ENCODE assay signal across 1 cellular context in genomic region chr3:128725932-128726690, GRCh38.
TF ChIP-seq lines count a peak whose summit lies in the region.

TSS of gene RAB7A (plus strand) at chr3:128726183. CDS start at chr3:128795368, 69,185 bp downstream.

TF ChIP-seq in HepG2, 621 proteins besides CTCF, POLR2A, EP300 and RAD21 (continued from another document and continues in another):
- TF ChIP-seq ZNF777 (CRISPR knock-in tag; IDR thresholded peaks at IDR 0.05) (0 out of 2 replicates have a peak, but pooled peaks have one; percentile 23), MXD3 (CRISPR knock-in tag; IDR thresholded peaks at IDR 0.05) (peak; percentile 73), ZNF547 (CRISPR knock-in tag; IDR thresholded peaks at IDR 0.05) (peak; percentile 24; the same call in 1 of the 2 replicates), UBTF (CRISPR knock-in tag; IDR thresholded peaks at IDR 0.05) (peak; percentile 44; the same call in 1 of the 2 replicates), ZNF766 (CRISPR knock-in tag; IDR thresholded peaks at IDR 0.05; ENCODE audit: borderline replicate concordance) (no peak), PAXIP1 (CRISPR knock-in tag; conservative IDR thresholded peaks at IDR 0.05) (no peak; the same call in 1 of the 2 replicates), JUND (CRISPR knock-in tag; IDR thresholded peaks at IDR 0.05) (no peak; the same call in 1 of the 2 replicates), ZNF740 (CRISPR knock-in tag; IDR thresholded peaks at IDR 0.05) (peak; percentile 88; the same call in 1 of the 2 replicates), ZBTB14 (CRISPR knock-in tag; IDR thresholded peaks at IDR 0.05) (0 out of 2 replicates have a peak, but pooled peaks have one; percentile 25), ZNF883 (CRISPR knock-in tag; IDR thresholded peaks at IDR 0.05; ENCODE audit: not compliant biosample characterization) (peak; percentile 70), NRL (CRISPR knock-in tag; IDR thresholded peaks at IDR 0.05; ENCODE audit: borderline replicate concordance) (no peak), ZNF20 (CRISPR knock-in tag; IDR thresholded peaks at IDR 0.05) (no peak), REL (CRISPR knock-in tag; conservative IDR thresholded peaks at IDR 0.05) (no peak), DZIP1 (CRISPR knock-in tag; IDR thresholded peaks at IDR 0.05) (peak; percentile 53; the same call in 1 of the 2 replicates), ZSCAN30 (CRISPR knock-in tag; IDR thresholded peaks at IDR 0.05) (no peak), ZMYM4 (CRISPR knock-in tag; IDR thresholded peaks at IDR 0.05) (peak; percentile 68), ZNF574 (CRISPR knock-in tag; IDR thresholded peaks at IDR 0.05) (peak; percentile 94), FOXM1 (CRISPR knock-in tag; IDR thresholded peaks at IDR 0.05) (peak; percentile 67; the same call in 1 of the 2 replicates), CENPX (CRISPR knock-in tag; IDR thresholded peaks at IDR 0.05) (no peak), ZNF430 (CRISPR knock-in tag; IDR thresholded peaks at IDR 0.05) (peak; percentile 32; the same call in 1 of the 2 replicates), GLMP (CRISPR knock-in tag; IDR thresholded peaks at IDR 0.05; ENCODE audit: borderline replicate concordance) (no peak), SRF (IDR thresholded peaks at IDR 0.05; ENCODE audit: low read depth, low read length) (0 out of 2 replicates have a peak, but pooled peaks have one; percentile 10), AGO2 (optimal IDR thresholded peaks at IDR 0.05; ENCODE audit: low read depth, low read length) (peak; percentile 90), TERF1 (CRISPR knock-in tag; IDR thresholded peaks at IDR 0.05) (no peak), ZKSCAN5 (CRISPR knock-in tag; IDR thresholded peaks at IDR 0.05) (no peak), ZNF841 (CRISPR knock-in tag; IDR thresholded peaks at IDR 0.05; ENCODE audit: borderline replicate concordance) (no peak), ZNF432 (CRISPR knock-in tag; IDR thresholded peaks at IDR 0.05; ENCODE audit: borderline replicate concordance) (no peak), KAT8 (CRISPR knock-in tag; IDR thresholded peaks at IDR 0.05) (peak; percentile 90), RNF219 (CRISPR knock-in tag; IDR thresholded peaks at IDR 0.05) (no peak), MAFG (CRISPR knock-in tag; IDR thresholded peaks at IDR 0.05) (no peak), ZNF281 (CRISPR knock-in tag; IDR thresholded peaks at IDR 0.05; ENCODE audit: borderline replicate concordance) (peak; percentile 59; the same call in 1 of the 2 replicates), ESRRA (CRISPR knock-in tag; IDR thresholded peaks at IDR 0.05; ENCODE audit: low read depth) (peak; percentile 44), ZNF484 (CRISPR knock-in tag; IDR thresholded peaks at IDR 0.05; ENCODE audit: borderline replicate concordance, low read depth) (no peak), TCF7L2 (IDR thresholded peaks at IDR 0.05; ENCODE audit: low read depth, low read length) (no peak), RAD51 (IDR thresholded peaks at IDR 0.05; ENCODE audit: borderline replicate concordance) (peak; percentile 37; the same call in 1 of the 2 replicates), SOX5 (CRISPR knock-in tag; IDR thresholded peaks at IDR 0.05; ENCODE audit: borderline replicate concordance) (peak; percentile 70), ZNF12 (CRISPR knock-in tag; IDR thresholded peaks at IDR 0.05) (peak; percentile 72; the same call in 1 of the 2 replicates), RXRA (CRISPR knock-in tag; IDR thresholded peaks at IDR 0.05) (peak; percentile 37)
